Comparison of ENCODE assay signal across 3 cellular contexts in the genomic region with DNA sequence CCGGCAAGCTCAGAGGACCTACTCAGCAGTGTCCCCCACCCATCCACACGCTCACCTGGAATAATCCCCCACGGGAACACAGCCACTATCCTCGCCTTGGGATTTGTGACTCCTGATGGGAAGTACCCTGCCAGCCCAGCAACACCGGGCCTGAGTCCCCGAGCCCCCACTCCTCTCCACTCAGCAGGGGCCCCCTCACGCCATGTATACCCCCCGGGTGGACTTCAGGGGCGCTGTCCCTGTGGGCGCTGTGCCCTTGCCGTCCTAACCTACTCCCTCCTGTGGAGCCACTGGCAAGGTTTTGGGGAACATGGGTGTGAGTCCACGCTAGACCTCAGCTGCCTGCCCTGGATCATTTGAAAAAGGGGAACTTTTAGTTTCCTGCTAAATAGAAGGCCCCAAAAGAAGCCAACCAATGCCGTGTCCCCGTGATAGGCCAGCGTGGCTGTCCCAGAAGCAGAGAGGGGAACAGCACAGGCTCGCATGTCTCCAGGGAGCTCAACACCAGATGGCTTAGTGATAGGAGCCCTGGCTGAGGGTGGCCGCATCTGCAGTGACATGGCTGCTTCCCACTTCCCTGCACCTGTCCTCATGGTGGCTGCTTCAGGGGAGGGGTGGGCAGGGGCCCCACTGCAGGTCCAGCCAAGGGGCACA.
TF ChIP-seq lines count a peak whose summit lies in the region.

No MANE protein-coding gene starts in this region.

TF ChIP-seq in IMR-90, 13 proteins besides CTCF, POLR2A, EP300 and RAD21:
- TF ChIP-seq SMC3 (IDR thresholded peaks at IDR 0.05; ENCODE audit: low read depth, low read length): no peak
- no peak for TF ChIP-seq RCOR1 (IDR thresholded peaks at IDR 0.05; ENCODE audit: insufficient replicate concordance, low read length)
- no peak for TF ChIP-seq CHD1 (IDR thresholded peaks at IDR 0.05; ENCODE audit: low read depth, low read length)
- no peak for TF ChIP-seq CEBPB (IDR thresholded peaks at IDR 0.05; ENCODE audit: low read depth, low read length)
- no peak for TF ChIP-seq MXI1 (IDR thresholded peaks at IDR 0.05; ENCODE audit: borderline replicate concordance, low read depth, low read length)
- no peak for TF ChIP-seq FOS (IDR thresholded peaks at IDR 0.05; ENCODE audit: low read depth, low read length)
- TF ChIP-seq, protein P1, sequence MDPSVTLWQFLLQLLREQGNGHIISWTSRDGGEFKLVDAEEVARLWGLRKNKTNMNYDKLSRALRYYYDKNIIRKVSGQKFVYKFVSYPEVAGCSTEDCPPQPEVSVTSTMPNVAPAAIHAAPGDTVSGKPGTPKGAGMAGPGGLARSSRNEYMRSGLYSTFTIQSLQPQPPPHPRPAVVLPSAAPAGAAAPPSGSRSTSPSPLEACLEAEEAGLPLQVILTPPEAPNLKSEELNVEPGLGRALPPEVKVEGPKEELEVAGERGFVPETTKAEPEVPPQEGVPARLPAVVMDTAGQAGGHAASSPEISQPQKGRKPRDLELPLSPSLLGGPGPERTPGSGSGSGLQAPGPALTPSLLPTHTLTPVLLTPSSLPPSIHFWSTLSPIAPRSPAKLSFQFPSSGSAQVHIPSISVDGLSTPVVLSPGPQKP (IDR thresholded peaks at IDR 0.05; ENCODE audit: borderline replicate concordance, low read depth, low read length): no peak
- TF ChIP-seq MAFK (IDR thresholded peaks at IDR 0.05; ENCODE audit: low read depth, low read length): no peak
- no peak for TF ChIP-seq RFX5 (IDR thresholded peaks at IDR 0.05; ENCODE audit: low read depth, low read length)
- TF ChIP-seq, protein P2, sequence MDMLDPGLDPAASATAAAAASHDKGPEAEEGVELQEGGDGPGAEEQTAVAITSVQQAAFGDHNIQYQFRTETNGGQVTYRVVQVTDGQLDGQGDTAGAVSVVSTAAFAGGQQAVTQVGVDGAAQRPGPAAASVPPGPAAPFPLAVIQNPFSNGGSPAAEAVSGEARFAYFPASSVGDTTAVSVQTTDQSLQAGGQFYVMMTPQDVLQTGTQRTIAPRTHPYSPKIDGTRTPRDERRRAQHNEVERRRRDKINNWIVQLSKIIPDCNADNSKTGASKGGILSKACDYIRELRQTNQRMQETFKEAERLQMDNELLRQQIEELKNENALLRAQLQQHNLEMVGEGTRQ (IDR thresholded peaks at IDR 0.05; ENCODE audit: low read depth, low read length): no peak
- no peak for TF ChIP-seq MAZ (IDR thresholded peaks at IDR 0.05; ENCODE audit: borderline replicate concordance, low read depth, low read length)
- no peak for TF ChIP-seq BHLHE40 (IDR thresholded peaks at IDR 0.05; ENCODE audit: low read depth, low read length)
- no peak for TF ChIP-seq NFE2L2 (IDR thresholded peaks at IDR 0.05; ENCODE audit: low read depth, low read length)

TF ChIP-seq in GM12878, 131 proteins besides CTCF, POLR2A, EP300 and RAD21:
- 0 out of 2 replicates have a peak, but pooled peaks have one; percentile 14 for TF ChIP-seq YY1 (IDR thresholded peaks at IDR 0.05; ENCODE audit: low read depth, low read length)
- no peak for TF ChIP-seq RCOR1 (conservative IDR thresholded peaks at IDR 0.05; ENCODE audit: low read depth, low read length)

TF ChIP-seq in SK-N-SH, 30 proteins besides CTCF, POLR2A, EP300 and RAD21:
- no peak for TF ChIP-seq TCF12 (IDR thresholded peaks at IDR 0.05)
- TF ChIP-seq, protein P2 (IDR thresholded peaks at IDR 0.05; ENCODE audit: borderline replicate concordance, low read depth, low read length): no peak
- no peak for TF ChIP-seq JUND (IDR thresholded peaks at IDR 0.05)
- TF ChIP-seq FOXJ3 (CRISPR knock-in tag; IDR thresholded peaks at IDR 0.05): no peak
- TF ChIP-seq RFX5 (IDR thresholded peaks at IDR 0.05; ENCODE audit: low read length): no peak
- TF ChIP-seq TAF1 (IDR thresholded peaks at IDR 0.05; ENCODE audit: borderline replicate concordance, low read depth, low read length): no peak
- no peak for TF ChIP-seq RXRA (IDR thresholded peaks at IDR 0.05; ENCODE audit: borderline replicate concordance, low read depth)
- TF ChIP-seq GATA2 (CRISPR knock-in tag; IDR thresholded peaks at IDR 0.05): no peak
- no peak for TF ChIP-seq FOSL2 (IDR thresholded peaks at IDR 0.05; ENCODE audit: borderline replicate concordance, low read depth)
- TF ChIP-seq ELF1 (IDR thresholded peaks at IDR 0.05): no peak
- TF ChIP-seq, protein P3, sequence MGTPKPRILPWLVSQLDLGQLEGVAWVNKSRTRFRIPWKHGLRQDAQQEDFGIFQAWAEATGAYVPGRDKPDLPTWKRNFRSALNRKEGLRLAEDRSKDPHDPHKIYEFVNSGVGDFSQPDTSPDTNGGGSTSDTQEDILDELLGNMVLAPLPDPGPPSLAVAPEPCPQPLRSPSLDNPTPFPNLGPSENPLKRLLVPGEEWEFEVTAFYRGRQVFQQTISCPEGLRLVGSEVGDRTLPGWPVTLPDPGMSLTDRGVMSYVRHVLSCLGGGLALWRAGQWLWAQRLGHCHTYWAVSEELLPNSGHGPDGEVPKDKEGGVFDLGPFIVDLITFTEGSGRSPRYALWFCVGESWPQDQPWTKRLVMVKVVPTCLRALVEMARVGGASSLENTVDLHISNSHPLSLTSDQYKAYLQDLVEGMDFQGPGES (IDR thresholded peaks at IDR 0.05; ENCODE audit: low read depth, low read length): no peak
- TF ChIP-seq SMC3 (IDR thresholded peaks at IDR 0.05; ENCODE audit: low read depth, low read length): no peak
- TF ChIP-seq EZH2phosphoT487 (IDR thresholded peaks at IDR 0.05; ENCODE audit: borderline replicate concordance, low read depth): no peak
- no peak for TF ChIP-seq RCOR1 (IDR thresholded peaks at IDR 0.05; ENCODE audit: low read length)
- TF ChIP-seq MEF2A (IDR thresholded peaks at IDR 0.05; ENCODE audit: borderline replicate concordance, low read depth): no peak
